In genomic region chr10:10985361-10985760, GRCh38 we compare ENCODE assay signal across 1 cellular context.
TF ChIP-seq lines count a peak whose summit lies in the region.

No MANE protein-coding gene starts in this region.

TF ChIP-seq in H1, 55 proteins besides CTCF, POLR2A, EP300 and RAD21 (continued from another document):
- TF ChIP-seq GABPA (IDR thresholded peaks at IDR 0.05; ENCODE audit: borderline replicate concordance, insufficient read depth, low read length): no peak
- TF ChIP-seq BACH1 (IDR thresholded peaks at IDR 0.05; ENCODE audit: low read length): no peak
- no peak for TF ChIP-seq SP4 (IDR thresholded peaks at IDR 0.05; ENCODE audit: low read length)
- TF ChIP-seq KDM1A (IDR thresholded peaks at IDR 0.05; ENCODE audit: borderline replicate concordance, low read length): no peak
- no peak for TF ChIP-seq CHD2 (IDR thresholded peaks at IDR 0.05; ENCODE audit: low read length)
- TF ChIP-seq MAX (IDR thresholded peaks at IDR 0.05): no peak
- TF ChIP-seq SAP30 (IDR thresholded peaks at IDR 0.05; ENCODE audit: insufficient read depth, insufficient replicate concordance, low read length): no peak
- TF ChIP-seq CEBPB (IDR thresholded peaks at IDR 0.05; ENCODE audit: low read depth, low read length): no peak
- TF ChIP-seq POU5F1 (IDR thresholded peaks at IDR 0.05; ENCODE audit: low read depth, low read length): no peak
- TF ChIP-seq HDAC2 (IDR thresholded peaks at IDR 0.05; ENCODE audit: borderline replicate concordance in 1 of 2, low read depth in 2 of 2, low read length in 2 of 2): no peak
- no peak for TF ChIP-seq KDM5A (IDR thresholded peaks at IDR 0.05; ENCODE audit: low read length)
